Comparison of ENCODE assay signal across 11 cellular contexts in genomic region chr1:236425031-236425663, GRCh38. TPM values are rescaled to one million over a fixed set of nuclear protein-coding genes. Genes with fewer than 3 reads are reported as not detected.
DNase-seq lines count a peak whose midpoint lies in the region; ATAC-seq, FAIRE-seq and TF ChIP-seq lines count a peak whose summit lies in the region.
"Had no signal": no experiment of that assay in that cellular context is flagged by ENCODE, and none has a peak within 500 bp of the region (broad histone marks: within the 10 kb centered on the region; RNA-seq: fewer than 3 reads in every experiment).

No MANE protein-coding gene starts in this region.

- FAIRE-seq in A549 (lab: Jason Lieb, UNC) = no peak
- FAIRE-seq: G401.6 had no signal

- H3K9ac ChIP-seq in OCI-LY3 (ENCODE audit: low read length) = peak overlapping the region; percentile 15; the same call in 1 of the 2 replicates

- no peak for TF ChIP-seq CTCF in A549 (IDR thresholded peaks at IDR 0.05)
- TF ChIP-seq CTCF in OCI-LY3 (IDR thresholded peaks at IDR 0.05; ENCODE audit: low read depth, low read length) = peak; percentile 18; the same call in 1 of the 2 replicates

- in situ Hi-C loops in KBM-7 (cut with MboI; ENCODE audit: low pct_unique_long_range_greater_than_20kb, low sequenced_read_pairs) = no loop called here

- H3K4me2 ChIP-seq in A549 (no peak overlapping the region), OCI-LY3 (ENCODE audit: low read length) (peak overlapping the region; percentile 75)

- no peak for TF ChIP-seq EP300 in A549 (IDR thresholded peaks at IDR 0.05)

- DNase-seq in A549 (ENCODE audit: low read depth in 1 of 2, low spot score in 1 of 2) (peak; percentile 33 to 46), NCI-H1930 (lab: John Stamatoyannopoulos, UW) (no peak), aorta (no peak), KBM-7 (no peak), amniotic stem cell (lab: John Stamatoyannopoulos, UW) (no peak)
- DNase-seq: colonic mucosa, SIG-M5 had no signal

- no peaks in the 10 kb centered on the region for H4K20me1 ChIP-seq in OCI-LY3 (ENCODE audit: insufficient read depth, low read length)

- H3K4me3 ChIP-seq in A549 = no peak overlapping the region
- H3K4me3 ChIP-seq in OCI-LY3 (ENCODE audit: low read length) = peak overlapping the region; percentile 73
- no peak overlapping the region for H3K4me3 ChIP-seq in aorta (ENCODE audit: low read length in 2 of 2)
- H3K4me3 ChIP-seq: colonic mucosa had no signal

- intact Hi-C loops in aorta (cut with DNase I) = no loop called here

- TF ChIP-seq RAD21 in A549 (conservative IDR thresholded peaks at IDR 0.05 in 1 of 2, IDR thresholded peaks at IDR 0.05 in 1 of 2) = no peak

- H3K27me3 ChIP-seq in OCI-LY3 (ENCODE audit: low read depth, low read length) = peaks cover 19% of the 10 kb centered on the region
- H3K27me3 ChIP-seq in aorta (ENCODE audit: control insufficient read depth in 1 of 2, insufficient read depth in 2 of 2, low read length in 1 of 2) = no peaks in the 10 kb centered on the region
- H3K27me3 ChIP-seq: colonic mucosa had no signal

- H3K9me3 ChIP-seq in A549 (no peaks in the 10 kb centered on the region), OCI-LY3 (ENCODE audit: insufficient read depth, low read length) (no peaks in the 10 kb centered on the region), aorta (ENCODE audit: control insufficient read depth, low read length) (no peaks in the 10 kb centered on the region)
- H3K9me3 ChIP-seq: colonic mucosa had no signal

- CTCF ChIA-PET in A549 (lab: Yijun Ruan, JAX) = no interaction called here

- H3K4me1 ChIP-seq in A549 (peaks cover 42% of the 10 kb centered on the region), OCI-LY3 (ENCODE audit: low read length) (peaks cover 19% of the 10 kb centered on the region), aorta (ENCODE audit: control insufficient read depth in 1 of 2, insufficient read depth in 2 of 2, low read length in 2 of 2) (no peaks in the 10 kb centered on the region)
- H3K4me1 ChIP-seq: colonic mucosa had no signal

- TF ChIP-seq POLR2A in A549 (IDR thresholded peaks at IDR 0.05; ENCODE audit: low read length) = no peak

- H2AFZ ChIP-seq in OCI-LY3 (ENCODE audit: low read depth, low read length) = peak overlapping the region; percentile 10; the same call in 1 of the 2 replicates

- H3K27ac ChIP-seq in A549 (peak overlapping the region in 1 of 2 experiments; percentile 45; a peak in 1 of 6 replicates), OCI-LY3 (ENCODE audit: low read length) (no peak overlapping the region), aorta (ENCODE audit: low read depth in 1 of 2, low read length in 2 of 2) (no peak overlapping the region)
- H3K27ac ChIP-seq: colonic mucosa had no signal

- H3K79me2 ChIP-seq in OCI-LY3 (ENCODE audit: low read length) = no peaks in the 10 kb centered on the region

- H3K36me3 ChIP-seq in OCI-LY3 (replicated peaks; ENCODE audit: low read depth, low read length) = no peaks in the 10 kb centered on the region
- H3K36me3 ChIP-seq in aorta (ENCODE audit: control insufficient read depth in 1 of 2, insufficient read depth in 2 of 2, low read length in 1 of 2) = no peaks in the 10 kb centered on the region
- H3K36me3 ChIP-seq: colonic mucosa had no signal

- POLR2A ChIA-PET in A549 (lab: Yijun Ruan, JAX) = no interaction called here

- ATAC-seq in A549 (peak; percentile 60 to 72; a peak in 4 of 6 replicates), GM18511 (IDR thresholded peaks at IDR 0.05; ENCODE audit: unreplicated experiment) (peak; percentile 93), HG02623 (IDR thresholded peaks at IDR 0.05; ENCODE audit: unreplicated experiment) (peak; percentile 90), aorta (ENCODE audit: low FRiP score) (no peak)

- WGBS in A549 (ENCODE audit: missing lambda C conversion rate) = 72% methylated on average over 14 of the region's 14 CpGs
- WGBS in aorta, 2 donors = 89 to 90% methylated on average over 14 of the region's 14 CpGs

TF ChIP-seq in A549, 52 proteins besides CTCF, POLR2A, EP300 and RAD21:
- TF ChIP-seq MAX (IDR thresholded peaks at IDR 0.05) = no peak

RNA-seq across cellular contexts. Expression of gene EDARADD, which starts 31.1 kb away (rescaled TPM):
- polyA plus RNA-seq in A549 (2011; rRNA removed) = 5.8 and 7.2 TPM in 2 replicates
- polyA plus RNA-seq in A549 (2012; cell fraction: cytosol; rRNA removed) = 1.1 and 1.3 TPM in 2 replicates
- 0.73 and 0.95 TPM in 2 replicates for polyA plus RNA-seq in A549 (2012; cell fraction: nucleus; rRNA removed)
- polyA plus RNA-seq in A549 (2017; fragmentation: RNase III; extraction: RNeasy Plus Mini Kit Qiagen cat#74134 plus additional on column Dnase treatment) = 1.5 to 2.1 TPM (median 2.0 TPM) in 3 replicates
- 6.2 and 6.8 TPM in 2 replicates for polyA minus RNA-seq in A549 (2011; rRNA and poly(A)+ RNA removed)
- under 1 TPM; 0.27 to 0.58 TPM for total RNA-seq in aorta
- under 1 TPM; 0.25 to 0.59 TPM for polyA plus RNA-seq in aorta

Comparison
In these comparisons a context has a peak if more than half of its experiments do, and no peak if none do; other contexts are left out.
1. DNase-seq: peak in A549 (2 of 2); none in NCI-H1930 (0 of 2), aorta (0 of 2), KBM-7 (single experiment) and amniotic stem cell (single experiment).